Comparison of ENCODE assay signal across 1 cellular context in genomic region chr18:46969551-46969950, GRCh38. TPM values are rescaled to one million over a fixed set of nuclear protein-coding genes. Genes with fewer than 3 reads are reported as not detected.
"Had no signal": no experiment of that assay in that cellular context is flagged by ENCODE, and none has a peak within 500 bp of the region (broad histone marks: within the 10 kb centered on the region; RNA-seq: fewer than 3 reads in every experiment).

No MANE protein-coding gene starts in this region.

RNA-seq across cellular contexts. Expression of gene KATNAL2, which starts 52.1 kb away (rescaled TPM):
- total RNA-seq: ascending aorta had no signal
